19 cellular contexts compared by ENCODE assay signal in genomic region chr4:39987505-39987904, GRCh38. TPM values are rescaled to one million over a fixed set of nuclear protein-coding genes. Genes with fewer than 3 reads are reported as not detected.
DNase-seq lines count a peak whose midpoint lies in the region; ATAC-seq, FAIRE-seq and TF ChIP-seq lines count a peak whose summit lies in the region.
"Had no signal": no experiment of that assay in that cellular context is flagged by ENCODE, and none has a peak within 500 bp of the region (broad histone marks: within the 10 kb centered on the region; RNA-seq: fewer than 3 reads in every experiment).

No MANE protein-coding gene starts in this region.

- in situ Hi-C loops in HepG2 (cut with HindIII; ENCODE audit: extremely low pct_ligation_motif_present, low pct_unique_long_range_greater_than_20kb) = no loop called here
- in situ Hi-C loops in ACHN (cut with HindIII; ENCODE audit: low pct_ligation_motif_present, low pct_unique_long_range_greater_than_20kb, low sequenced_read_pairs) = no loop called here

- TF ChIP-seq CTCF in HepG2 (CRISPR knock-in tag; IDR thresholded peaks at IDR 0.05) (no peak), right lobe of liver (IDR thresholded peaks at IDR 0.05) (no peak), hepatocyte (IDR thresholded peaks at IDR 0.05; ENCODE audit: poor library complexity) (no peak), upper lobe of right lung (IDR thresholded peaks at IDR 0.05) (no peak), GM20000 (IDR thresholded peaks at IDR 0.05; ENCODE audit: extremely low read depth, missing control alignments) (no peak)

- 0% methylated on average over 5 of the region's 5 CpGs for WGBS in HepG2 (ENCODE audit: low lambda C conversion rate)
- WGBS in right lobe of liver (ENCODE audit: insufficient coverage, low coverage, low lambda C conversion rate, missing lambda C conversion rate) = 57% methylated on average over 5 of the region's 5 CpGs
- WGBS in hepatocyte (ENCODE audit: low lambda C conversion rate, missing lambda C conversion rate) = 69% methylated on average over 5 of the region's 5 CpGs

- H4K20me1 ChIP-seq in HepG2 (ENCODE audit: insufficient read depth, low read length) (no peaks in the 10 kb centered on the region), hepatocyte (ENCODE audit: insufficient read depth, poor library complexity, severe bottlenecking) (no peaks in the 10 kb centered on the region)

- peak in 1 of 2 experiments; percentile 16; a peak in 1 of 4 replicates for TF ChIP-seq EP300 in HepG2 (IDR thresholded peaks at IDR 0.05; ENCODE audit: low read depth in 2 of 2, low read length in 2 of 2)
- no peak for TF ChIP-seq EP300 in HepG2 (CRISPR knock-in tag; IDR thresholded peaks at IDR 0.05; ENCODE audit: borderline replicate concordance)

- peak; percentile 79 for ATAC-seq in HepG2
- ATAC-seq in right lobe of liver = no peak
- no peak for ATAC-seq in upper lobe of right lung

- intact Hi-C loops in HepG2 (cut with micrococcal nuclease; ENCODE audit: unreplicated experiment) = no loop called here
- intact Hi-C loops in right lobe of liver (cut with DNase I) = no loop called here
- intact Hi-C loops in upper lobe of right lung (cut with DNase I) = no loop called here

- H3K4me3 ChIP-seq in HepG2 (replicated peaks in 1 of 3; ENCODE audit: insufficient read depth in 1 of 3, low read depth in 2 of 3, low read length in 3 of 3) (no peak overlapping the region), right lobe of liver (no peak overlapping the region), hepatocyte (no peak overlapping the region), upper lobe of right lung (no peak overlapping the region)
- H3K4me3 ChIP-seq: GM23248, HAP-1 had no signal

- no peaks in the 10 kb centered on the region for H3K9me2 ChIP-seq in hepatocyte (replicated peaks; ENCODE audit: insufficient read depth)

- BruUV-seq in HepG2 (replicated peaks; lab: Mats Ljungman, UMichigan) = no TSS peak

- peaks cover 36% of the 10 kb centered on the region for H3K4me1 ChIP-seq in HepG2 (ENCODE audit: insufficient read depth, low read length)
- peaks cover 0 to 19% (median 7%) of the 10 kb centered on the region in 4 donors for H3K4me1 ChIP-seq in right lobe of liver
- H3K4me1 ChIP-seq in hepatocyte (ENCODE audit: insufficient read depth) = no peaks in the 10 kb centered on the region
- H3K4me1 ChIP-seq in upper lobe of right lung = peaks cover 5% of the 10 kb centered on the region
- H3K4me1 ChIP-seq: BE2C, HAP-1 had no signal

- H3K79me2 ChIP-seq in HepG2 (ENCODE audit: insufficient read depth, low read length) = no peaks in the 10 kb centered on the region
- no peaks in the 10 kb centered on the region for H3K79me2 ChIP-seq in hepatocyte

- TF ChIP-seq POLR2A in HepG2 (IDR thresholded peaks at IDR 0.05; ENCODE audit: insufficient read depth in 1 of 2, low read depth in 2 of 2, low read length in 2 of 2) (no peak), right lobe of liver (IDR thresholded peaks at IDR 0.05) (no peak)

- TF ChIP-seq RAD21 in HepG2 (CRISPR knock-in tag; IDR thresholded peaks at IDR 0.05) = no peak

- H2AFZ ChIP-seq in HepG2 (ENCODE audit: low read length) = no peak overlapping the region
- no peak overlapping the region for H2AFZ ChIP-seq in hepatocyte
- H2AFZ ChIP-seq: GM23248 had no signal

- H3K27ac ChIP-seq in HepG2 (ENCODE audit: extremely low read length, insufficient read depth, low read length) (no peak overlapping the region), right lobe of liver (no peak overlapping the region), hepatocyte (no peak overlapping the region), upper lobe of right lung (no peak overlapping the region)
- H3K27ac ChIP-seq: GM23248, KMS-11 had no signal

- peak; percentile 30 for FAIRE-seq in HepG2 (lab: Jason Lieb, UNC)
- FAIRE-seq: D721Med, G401.6, HTR-8/SVneo had no signal

- CTCF ChIA-PET in HepG2 (lab: Yijun Ruan, JAX; ENCODE audit: low intra/inter-chr PET ratio, low total read pairs) = no interaction called here

- H3K4me2 ChIP-seq in HepG2 (ENCODE audit: low read depth, low read length) (peak overlapping the region; percentile 35), hepatocyte (no peak overlapping the region)
- H3K4me2 ChIP-seq: KMS-11 had no signal

- H3K9me3 ChIP-seq in HepG2 (ENCODE audit: low read length) (no peaks in the 10 kb centered on the region), right lobe of liver (no peaks in the 10 kb centered on the region), hepatocyte (ENCODE audit: low read depth) (no peaks in the 10 kb centered on the region), upper lobe of right lung (no peaks in the 10 kb centered on the region)
- H3K9me3 ChIP-seq: BE2C, HAP-1 had no signal

- no peaks in the 10 kb centered on the region for H3K27me3 ChIP-seq in HepG2 (ENCODE audit: control insufficient read depth in 1 of 2, insufficient read depth in 2 of 2, low read length in 2 of 2)
- H3K27me3 ChIP-seq in right lobe of liver = no peaks in the 10 kb centered on the region
- H3K27me3 ChIP-seq in hepatocyte = no peaks in the 10 kb centered on the region
- no peaks in the 10 kb centered on the region for H3K27me3 ChIP-seq in upper lobe of right lung
- H3K27me3 ChIP-seq: BE2C had no signal

- H3K9ac ChIP-seq in HepG2 (ENCODE audit: insufficient read depth, low read depth, low read length) = no peak overlapping the region
- H3K9ac ChIP-seq: GM23248, KMS-11 had no signal

- H3K36me3 ChIP-seq in HepG2 (replicated peaks in 1 of 2; ENCODE audit: control insufficient read depth in 1 of 2, insufficient read depth in 2 of 2, low read length in 2 of 2) = no peaks in the 10 kb centered on the region
- no peaks in the 10 kb centered on the region for H3K36me3 ChIP-seq in right lobe of liver
- no peaks in the 10 kb centered on the region for H3K36me3 ChIP-seq in hepatocyte (replicated peaks; ENCODE audit: insufficient read depth, low read depth)
- H3K36me3 ChIP-seq in upper lobe of right lung = no peaks in the 10 kb centered on the region
- H3K36me3 ChIP-seq: BE2C, HAP-1 had no signal

- POLR2A ChIA-PET in HepG2 (lab: Yijun Ruan, JAX) = interaction anchor here (0.9 kb wide), 1 partner anchor 9 kb away, joined by 3 read pairs; the partner anchor contains the start of gene PDS5A

- DNase-seq in HepG2 (ENCODE audit: low spot score) (peak; percentile 56), right lobe of liver (no peak), HuH-7 (ENCODE audit: low spot score) (peak; percentile 15), hepatocyte (ENCODE audit: low spot score) (peak; percentile 33), upper lobe of right lung (peak; percentile 2), GM20000 (ENCODE audit: low spot score) (no peak), ACHN (no peak), ureter (ENCODE audit: low spot score) (no peak)
- DNase-seq: BE2C; C1 segment of cervical spinal cord; CD4-positive, CD25-positive, alpha-beta regulatory T cell; CD8-positive, alpha-beta memory T cell; COR-L47; GM23248 had no signal

TF ChIP-seq in HepG2, 621 proteins besides CTCF, POLR2A, EP300 and RAD21 (continues in another document):
- TF ChIP-seq ZNF460 (CRISPR knock-in tag; IDR thresholded peaks at IDR 0.05; ENCODE audit: borderline replicate concordance) = 0 out of 2 replicates have a peak, but pooled peaks have one; percentile 54
- TF ChIP-seq BHLHE40 (IDR thresholded peaks at IDR 0.05; ENCODE audit: low read length) = 0 out of 2 replicates have a peak, but pooled peaks have one; percentile 6
- TF ChIP-seq HNF4A (CRISPR knock-in tag; IDR thresholded peaks at IDR 0.05) = peak; percentile 70

RNA-seq across cellular contexts. Expression of gene PDS5A, which starts 9.8 kb away (rescaled TPM):
- total RNA-seq in HepG2 (2016; rRNA removed; fragmentation: Illumina TruSeq; extraction: Trizol) (57.0 and 77.4 TPM in 2 replicates), right lobe of liver (10 to 100 TPM; 28.0 to 45.7 (median 33.2) TPM), hepatocyte (69.2 and 74.0 TPM in 2 replicates), upper lobe of right lung (83.7 TPM), ureter (79.9 TPM)
- 30.5 and 32.6 TPM in 2 replicates for total RNA-seq in HepG2 (2016; cell fraction: cytosol; rRNA removed; fragmentation: Illumina TruSeq; extraction: Trizol; ENCODE audit: low read depth)
- 55.0 and 75.8 TPM in 2 replicates for total RNA-seq in HepG2 (2016; cell fraction: insoluble cytoplasmic fraction; rRNA removed; fragmentation: Illumina TruSeq; extraction: Trizol)
- total RNA-seq in HepG2 (2016; cell fraction: membrane; rRNA removed; fragmentation: Illumina TruSeq; extraction: Trizol) = 43.3 and 44.2 TPM in 2 replicates
- total RNA-seq in HepG2 (2016; cell fraction: nucleus; rRNA removed; fragmentation: Illumina TruSeq; extraction: Trizol) = 75.2 and 89.3 TPM in 2 replicates
- polyA plus RNA-seq in HepG2 (2011; rRNA removed) (21.5 and 31.8 TPM in 2 replicates), hepatocyte (24.6 and 28.0 TPM in 2 replicates)
- 9.8 and 14.3 TPM in 2 replicates for polyA plus RNA-seq in HepG2 (2011; cell fraction: cytosol; rRNA removed)
- 15.0 and 16.7 TPM in 2 replicates for polyA plus RNA-seq in HepG2 (2011; cell fraction: nucleus; rRNA removed)
- polyA plus RNA-seq in HepG2 (2012) = 26.0 and 38.4 TPM in 2 replicates
- polyA plus RNA-seq in HepG2 (2016; cell fraction: cytosol; fragmentation: Illumina TruSeq; extraction: Trizol; ENCODE audit: low read depth) = 4.1 and 5.2 TPM in 2 replicates
- 56.5 and 59.0 TPM in 2 replicates for polyA plus RNA-seq in HepG2 (2016; cell fraction: insoluble cytoplasmic fraction; fragmentation: Illumina TruSeq; extraction: Trizol; ENCODE audit: low read depth)
- 11.3 and 11.6 TPM in 2 replicates for polyA plus RNA-seq in HepG2 (2016; cell fraction: membrane; fragmentation: Illumina TruSeq; extraction: Trizol; ENCODE audit: low read depth)
- 39.8 and 41.3 TPM in 2 replicates for polyA plus RNA-seq in HepG2 (2016; cell fraction: nucleus; fragmentation: Illumina TruSeq; extraction: Trizol; ENCODE audit: insufficient read depth, low read depth)
- 48.0 and 86.1 TPM in 2 replicates for polyA minus RNA-seq in HepG2 (2011; rRNA and poly(A)+ RNA removed; ENCODE audit: low replicate concordance)
- polyA minus RNA-seq in HepG2 (2011; cell fraction: cytosol; rRNA and poly(A)+ RNA removed) = 78.1 and 82.6 TPM in 2 replicates
- 130 and 136 TPM in 2 replicates for polyA minus RNA-seq in HepG2 (2011; cell fraction: nucleus; rRNA and poly(A)+ RNA removed)

Comparison
In these comparisons a context has a peak if more than half of its experiments do, and no peak if none do; other contexts are left out.
1. DNase-seq: peak in HepG2 (single experiment), HuH-7 (single experiment), hepatocyte (single experiment) and upper lobe of right lung (single experiment); none in right lobe of liver (0 of 3), GM20000 (single experiment), ACHN (single experiment) and ureter (single experiment).